In genomic region chr1:100924212-100924611, GRCh38 we compare ENCODE assay signal across 1 cellular context.
TF ChIP-seq lines count a peak whose summit lies in the region.

No MANE protein-coding gene starts in this region.

TF ChIP-seq in HepG2, 621 proteins besides CTCF, POLR2A, EP300 and RAD21:
- TF ChIP-seq CBFB (CRISPR knock-in tag; IDR thresholded peaks at IDR 0.05) (no peak), ZNF878 (CRISPR knock-in tag; IDR thresholded peaks at IDR 0.05) (no peak), ZMAT3 (CRISPR knock-in tag; conservative IDR thresholded peaks at IDR 0.05) (no peak), ZNF230 (CRISPR knock-in tag; IDR thresholded peaks at IDR 0.05) (no peak), HNF4G (IDR thresholded peaks at IDR 0.05; ENCODE audit: borderline replicate concordance, low read depth, low read length) (no peak), HNF4G (CRISPR knock-in tag; IDR thresholded peaks at IDR 0.05; ENCODE audit: borderline replicate concordance, low read depth) (no peak), ZBTB7B (CRISPR knock-in tag; IDR thresholded peaks at IDR 0.05) (no peak), ZNF841 (CRISPR knock-in tag; IDR thresholded peaks at IDR 0.05; ENCODE audit: borderline replicate concordance) (no peak), PHF21A (CRISPR knock-in tag; IDR thresholded peaks at IDR 0.05) (no peak), ZNF354B (CRISPR knock-in tag; IDR thresholded peaks at IDR 0.05) (no peak), ZNF44 (CRISPR knock-in tag; IDR thresholded peaks at IDR 0.05) (no peak), ZNF326 (CRISPR knock-in tag; IDR thresholded peaks at IDR 0.05; ENCODE audit: borderline replicate concordance) (no peak), PAF1 (CRISPR knock-in tag; IDR thresholded peaks at IDR 0.05) (no peak), ZBTB3 (CRISPR knock-in tag; IDR thresholded peaks at IDR 0.05; ENCODE audit: borderline replicate concordance, low read depth) (no peak), HNRNPUL1 (IDR thresholded peaks at IDR 0.05; ENCODE audit: low read depth, low read length) (no peak), MXD4 (CRISPR knock-in tag; IDR thresholded peaks at IDR 0.05) (no peak), HOXA7 (CRISPR knock-in tag; IDR thresholded peaks at IDR 0.05) (no peak)
- TF ChIP-seq, protein P1, sequence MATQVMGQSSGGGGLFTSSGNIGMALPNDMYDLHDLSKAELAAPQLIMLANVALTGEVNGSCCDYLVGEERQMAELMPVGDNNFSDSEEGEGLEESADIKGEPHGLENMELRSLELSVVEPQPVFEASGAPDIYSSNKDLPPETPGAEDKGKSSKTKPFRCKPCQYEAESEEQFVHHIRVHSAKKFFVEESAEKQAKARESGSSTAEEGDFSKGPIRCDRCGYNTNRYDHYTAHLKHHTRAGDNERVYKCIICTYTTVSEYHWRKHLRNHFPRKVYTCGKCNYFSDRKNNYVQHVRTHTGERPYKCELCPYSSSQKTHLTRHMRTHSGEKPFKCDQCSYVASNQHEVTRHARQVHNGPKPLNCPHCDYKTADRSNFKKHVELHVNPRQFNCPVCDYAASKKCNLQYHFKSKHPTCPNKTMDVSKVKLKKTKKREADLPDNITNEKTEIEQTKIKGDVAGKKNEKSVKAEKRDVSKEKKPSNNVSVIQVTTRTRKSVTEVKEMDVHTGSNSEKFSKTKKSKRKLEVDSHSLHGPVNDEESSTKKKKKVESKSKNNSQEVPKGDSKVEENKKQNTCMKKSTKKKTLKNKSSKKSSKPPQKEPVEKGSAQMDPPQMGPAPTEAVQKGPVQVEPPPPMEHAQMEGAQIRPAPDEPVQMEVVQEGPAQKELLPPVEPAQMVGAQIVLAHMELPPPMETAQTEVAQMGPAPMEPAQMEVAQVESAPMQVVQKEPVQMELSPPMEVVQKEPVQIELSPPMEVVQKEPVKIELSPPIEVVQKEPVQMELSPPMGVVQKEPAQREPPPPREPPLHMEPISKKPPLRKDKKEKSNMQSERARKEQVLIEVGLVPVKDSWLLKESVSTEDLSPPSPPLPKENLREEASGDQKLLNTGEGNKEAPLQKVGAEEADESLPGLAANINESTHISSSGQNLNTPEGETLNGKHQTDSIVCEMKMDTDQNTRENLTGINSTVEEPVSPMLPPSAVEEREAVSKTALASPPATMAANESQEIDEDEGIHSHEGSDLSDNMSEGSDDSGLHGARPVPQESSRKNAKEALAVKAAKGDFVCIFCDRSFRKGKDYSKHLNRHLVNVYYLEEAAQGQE (IDR thresholded peaks at IDR 0.05; ENCODE audit: borderline replicate concordance in 1 of 2, low read depth in 1 of 2, low read length in 2 of 2): no peak
- TF ChIP-seq, protein P2, sequence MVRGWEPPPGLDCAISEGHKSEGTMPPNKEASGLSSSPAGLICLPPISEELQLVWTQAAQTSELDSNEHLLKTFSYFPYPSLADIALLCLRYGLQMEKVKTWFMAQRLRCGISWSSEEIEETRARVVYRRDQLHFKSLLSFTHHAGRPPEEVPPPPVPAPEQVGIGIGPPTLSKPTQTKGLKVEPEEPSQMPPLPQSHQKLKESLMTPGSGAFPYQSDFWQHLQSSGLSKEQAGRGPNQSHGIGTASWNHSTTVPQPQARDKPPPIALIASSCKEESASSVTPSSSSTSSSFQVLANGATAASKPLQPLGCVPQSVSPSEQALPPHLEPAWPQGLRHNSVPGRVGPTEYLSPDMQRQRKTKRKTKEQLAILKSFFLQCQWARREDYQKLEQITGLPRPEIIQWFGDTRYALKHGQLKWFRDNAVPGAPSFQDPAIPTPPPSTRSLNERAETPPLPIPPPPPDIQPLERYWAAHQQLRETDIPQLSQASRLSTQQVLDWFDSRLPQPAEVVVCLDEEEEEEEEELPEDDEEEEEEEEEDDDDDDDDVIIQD (CRISPR knock-in tag; IDR thresholded peaks at IDR 0.05; ENCODE audit: low read depth): no peak
- TF ChIP-seq, protein P3, sequence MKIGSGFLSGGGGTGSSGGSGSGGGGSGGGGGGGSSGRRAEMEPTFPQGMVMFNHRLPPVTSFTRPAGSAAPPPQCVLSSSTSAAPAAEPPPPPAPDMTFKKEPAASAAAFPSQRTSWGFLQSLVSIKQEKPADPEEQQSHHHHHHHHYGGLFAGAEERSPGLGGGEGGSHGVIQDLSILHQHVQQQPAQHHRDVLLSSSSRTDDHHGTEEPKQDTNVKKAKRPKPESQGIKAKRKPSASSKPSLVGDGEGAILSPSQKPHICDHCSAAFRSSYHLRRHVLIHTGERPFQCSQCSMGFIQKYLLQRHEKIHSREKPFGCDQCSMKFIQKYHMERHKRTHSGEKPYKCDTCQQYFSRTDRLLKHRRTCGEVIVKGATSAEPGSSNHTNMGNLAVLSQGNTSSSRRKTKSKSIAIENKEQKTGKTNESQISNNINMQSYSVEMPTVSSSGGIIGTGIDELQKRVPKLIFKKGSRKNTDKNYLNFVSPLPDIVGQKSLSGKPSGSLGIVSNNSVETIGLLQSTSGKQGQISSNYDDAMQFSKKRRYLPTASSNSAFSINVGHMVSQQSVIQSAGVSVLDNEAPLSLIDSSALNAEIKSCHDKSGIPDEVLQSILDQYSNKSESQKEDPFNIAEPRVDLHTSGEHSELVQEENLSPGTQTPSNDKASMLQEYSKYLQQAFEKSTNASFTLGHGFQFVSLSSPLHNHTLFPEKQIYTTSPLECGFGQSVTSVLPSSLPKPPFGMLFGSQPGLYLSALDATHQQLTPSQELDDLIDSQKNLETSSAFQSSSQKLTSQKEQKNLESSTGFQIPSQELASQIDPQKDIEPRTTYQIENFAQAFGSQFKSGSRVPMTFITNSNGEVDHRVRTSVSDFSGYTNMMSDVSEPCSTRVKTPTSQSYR (CRISPR knock-in tag; IDR thresholded peaks at IDR 0.05; ENCODE audit: borderline replicate concordance): no peak
- TF ChIP-seq, protein P4, sequence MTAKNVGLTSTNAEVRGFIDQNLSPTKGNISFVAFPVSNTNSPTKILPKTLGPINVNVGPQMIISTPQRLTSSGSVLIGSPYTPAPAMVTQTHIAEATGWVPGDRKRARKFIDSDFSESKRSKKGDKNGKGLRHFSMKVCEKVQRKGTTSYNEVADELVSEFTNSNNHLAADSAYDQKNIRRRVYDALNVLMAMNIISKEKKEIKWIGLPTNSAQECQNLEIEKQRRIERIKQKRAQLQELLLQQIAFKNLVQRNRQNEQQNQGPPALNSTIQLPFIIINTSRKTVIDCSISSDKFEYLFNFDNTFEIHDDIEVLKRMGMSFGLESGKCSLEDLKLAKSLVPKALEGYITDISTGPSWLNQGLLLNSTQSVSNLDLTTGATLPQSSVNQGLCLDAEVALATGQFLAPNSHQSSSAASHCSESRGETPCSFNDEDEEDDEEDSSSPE (CRISPR knock-in tag; IDR thresholded peaks at IDR 0.05): no peak
